8 cellular contexts compared by ENCODE assay signal in genomic region chr9:136481558-136481957, GRCh38. TPM values are rescaled to one million over a fixed set of nuclear protein-coding genes. Genes with fewer than 3 reads are reported as not detected.
DNase-seq lines count a peak whose midpoint lies in the region; ATAC-seq and TF ChIP-seq lines count a peak whose summit lies in the region.

No MANE protein-coding gene starts in this region.

- H3K36me3 ChIP-seq in BJ (ENCODE audit: control insufficient read depth, insufficient read depth, low read length) (peaks cover 11% of the 10 kb centered on the region), MG63 (peaks cover 22% of the 10 kb centered on the region), colonic mucosa (peaks cover 9% of the 10 kb centered on the region)

- H3K4me3 ChIP-seq in BJ (ENCODE audit: low read depth, low read length), result peak overlapping the region; percentile 63
- peak overlapping the region; percentile 92 for H3K4me3 ChIP-seq in MG63
- H3K4me3 ChIP-seq in colonic mucosa, result peak overlapping the region; percentile 96

- peaks cover 18% of the 10 kb centered on the region for H3K4me1 ChIP-seq in colonic mucosa

- no peak for ATAC-seq in natural killer cell

- DNase-seq in BJ (ENCODE audit: low read depth) (no peak), MG63 (no peak), colonic mucosa (no peak), natural killer cell (no peak), DMS53 (lab: John Stamatoyannopoulos, UW) (no peak), posterior cingulate gyrus (no peak), DMS153 (lab: John Stamatoyannopoulos, UW) (no peak), COLO829 (ENCODE audit: low spot score) (no peak)

- H3K27ac Mint-ChIP-seq in natural killer cell, result peak overlapping the region; percentile 95 to 100

- H3K9me3 Mint-ChIP-seq in natural killer cell, result no peaks in the 10 kb centered on the region

- POLR2A ChIA-PET in BJ (lab: Charles Lee), result no interaction called here

- no peak for TF ChIP-seq CTCF in BJ (IDR thresholded peaks at IDR 0.05; ENCODE audit: insufficient read depth, low read depth, low read length)
- TF ChIP-seq CTCF in colonic mucosa (IDR thresholded peaks at IDR 0.05), result no peak
- no peak for TF ChIP-seq CTCF in natural killer cell (IDR thresholded peaks at IDR 0.05)

- CTCF ChIA-PET in BJ (lab: Yijun Ruan, JAX), result no interaction called here

- H3K9ac ChIP-seq in colonic mucosa (ENCODE audit: low read depth in 2 of 2, low read length in 2 of 2), result peak overlapping the region in 1 of 2 donors; percentile 75

- peak overlapping the region; percentile 98 for H3K4me3 Mint-ChIP-seq in natural killer cell

- H3K27ac ChIP-seq in colonic mucosa, result no peak overlapping the region

- H3K27me3 Mint-ChIP-seq in natural killer cell (ENCODE audit: low read depth in 2 of 2), result no peaks in the 10 kb centered on the region

- no peaks in the 10 kb centered on the region for H3K36me3 Mint-ChIP-seq in natural killer cell

- intact Hi-C loops in colonic mucosa (cut with DNase I) (loop anchor here (5.0 kb wide), 1 partner anchor 69 kb away; the partner anchor contains the start of genes ENTR1 and PMPCA), natural killer cell (cut with micrococcal nuclease) (no loop called here), posterior cingulate gyrus (cut with DNase I) (loop anchor here (5.0 kb wide), 1 partner anchor 69 kb away; the partner anchor contains the start of genes ENTR1 and PMPCA)

- H3K9me3 ChIP-seq in MG63 (no peaks in the 10 kb centered on the region), colonic mucosa (no peaks in the 10 kb centered on the region)

- peaks cover 22 to 32% of the 10 kb centered on the region in 2 donors for H3K4me1 Mint-ChIP-seq in natural killer cell

- H3K27me3 ChIP-seq in BJ (ENCODE audit: control insufficient read depth, insufficient read depth, low read length) (no peaks in the 10 kb centered on the region), MG63 (no peaks in the 10 kb centered on the region), colonic mucosa (no peaks in the 10 kb centered on the region)

RNA-seq across cellular contexts. Expression of gene SEC16A, which starts 1.3 kb away (rescaled TPM):
- 15.5 and 24.4 TPM in 2 replicates for polyA plus RNA-seq in BJ (2011; rRNA removed)
- polyA minus RNA-seq in BJ (2011; rRNA and poly(A)+ RNA removed), result 25.5 and 43.2 TPM in 2 replicates
- total RNA-seq in MG63 (2014; rRNA removed; shearing (Covaris generic); ENCODE audit: low replicate concordance), result 4.3 and 7.5 TPM in 2 replicates
- total RNA-seq in colonic mucosa (100 to 1,000 TPM in 1 of 2 donors, 10 to 100 TPM in 1; 66.2 to 104 TPM), natural killer cell (10 to 100 TPM; 84.3 to 89.0 (median 87.1) TPM)

RNA-seq across cellular contexts. Expression of gene INPP5E, which starts 41.9 kb away (rescaled TPM):
- polyA plus RNA-seq in BJ (2011; rRNA removed), result 3.7 and 5.6 TPM in 2 replicates
- 3.6 and 4.2 TPM in 2 replicates for polyA minus RNA-seq in BJ (2011; rRNA and poly(A)+ RNA removed)
- total RNA-seq in MG63 (2014; rRNA removed; shearing (Covaris generic); ENCODE audit: low replicate concordance), result 2.9 and 10.4 TPM in 2 replicates
- total RNA-seq in colonic mucosa (10 to 100 TPM in 1 of 2 donors, 1 to 10 TPM in 1; 8.3 to 12.1 TPM), natural killer cell (10 to 100 TPM; 12.1 to 15.7 (median 14.4) TPM)
